In the genomic region with DNA sequence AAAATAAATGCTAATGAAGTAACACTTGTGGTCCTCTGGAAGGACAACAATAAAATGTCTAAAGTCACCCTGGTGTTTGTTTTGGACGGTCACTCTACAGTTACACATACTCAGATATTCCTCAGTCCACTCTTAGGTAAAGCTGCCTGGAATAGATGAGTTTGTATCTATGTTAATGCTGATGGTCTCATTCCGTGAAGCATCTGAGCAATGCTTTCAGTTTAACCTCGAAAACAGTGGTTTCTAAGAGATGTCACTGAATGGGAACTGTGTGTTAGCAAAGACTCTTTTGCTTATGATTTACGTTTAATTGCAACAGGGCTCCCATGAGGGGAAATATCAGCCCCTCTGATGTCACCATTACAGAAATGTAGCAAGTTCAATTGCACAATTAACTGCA, we compare ENCODE assay signal across 11 cellular contexts. TPM values are rescaled to one million over a fixed set of nuclear protein-coding genes. Genes with fewer than 3 reads are reported as not detected.
A peak's percentile ranks its signal among the peaks of the same experiment; 100 is the strongest.
DNase-seq lines count a peak whose midpoint lies in the region; ATAC-seq and TF ChIP-seq lines count a peak whose summit lies in the region.
"Had no signal": no experiment of that assay in that cellular context is flagged by ENCODE, and none has a peak within 500 bp of the region (broad histone marks: within the 10 kb centered on the region; RNA-seq: fewer than 3 reads in every experiment).

No MANE protein-coding gene starts in this region.

- H3K36me3 Mint-ChIP-seq in osteocyte (ENCODE audit: unreplicated experiment) (peaks cover 54% of the 10 kb centered on the region), Calu3 (ENCODE audit: insufficient read depth, unreplicated experiment) (no peaks in the 10 kb centered on the region)

- peaks cover 32% of the 10 kb centered on the region for H3K4me1 Mint-ChIP-seq in osteocyte (ENCODE audit: unreplicated experiment)
- H3K4me1 Mint-ChIP-seq in Calu3 (ENCODE audit: low read depth, unreplicated experiment), result no peaks in the 10 kb centered on the region

- H3K27ac Mint-ChIP-seq in osteocyte (ENCODE audit: unreplicated experiment) (peak overlapping the region; percentile 11), Calu3 (ENCODE audit: unreplicated experiment) (no peak overlapping the region)
- H3K27ac Mint-ChIP-seq: neural progenitor cell had no signal

- no peak overlapping the region for H3K4me3 Mint-ChIP-seq in osteocyte (ENCODE audit: unreplicated experiment)
- H3K4me3 Mint-ChIP-seq in Calu3 (ENCODE audit: low read depth, unreplicated experiment), result no peak overlapping the region
- H3K4me3 Mint-ChIP-seq: neural progenitor cell had no signal

- ATAC-seq in GM18858 (IDR thresholded peaks at IDR 0.05; ENCODE audit: unreplicated experiment) (peak; percentile 28), GM21723 (IDR thresholded peaks at IDR 0.05; ENCODE audit: unreplicated experiment) (peak; percentile 63), HG03442 (IDR thresholded peaks at IDR 0.05; ENCODE audit: unreplicated experiment) (peak; percentile 53)

- intact Hi-C loops in Calu3 (cut with micrococcal nuclease; ENCODE audit: unreplicated experiment), result no loop called here

- TF ChIP-seq CTCF in osteocyte (IDR thresholded peaks at IDR 0.05), result no peak
- no peak for TF ChIP-seq CTCF in Calu3 (IDR thresholded peaks at IDR 0.05; ENCODE audit: unreplicated experiment)

- BruUV-seq in Calu3 (replicated peaks; lab: Mats Ljungman, UMichigan), result no TSS peak

- H3K27me3 Mint-ChIP-seq in osteocyte (ENCODE audit: unreplicated experiment), result no peaks in the 10 kb centered on the region
- no peaks in the 10 kb centered on the region for H3K27me3 Mint-ChIP-seq in Calu3 (ENCODE audit: unreplicated experiment)

- H3K9me3 Mint-ChIP-seq in osteocyte (ENCODE audit: unreplicated experiment) (no peaks in the 10 kb centered on the region), Calu3 (ENCODE audit: low read depth, unreplicated experiment) (no peaks in the 10 kb centered on the region)
- H3K9me3 Mint-ChIP-seq: neural progenitor cell had no signal

- CTCF ChIA-PET in Calu3 (lab: Charles Lee), result no interaction called here

- DNase-seq in osteocyte (ENCODE audit: extremely low spot score, unreplicated experiment) (no peak), activated gamma-delta T cell treated with Interleukin-2 at 50 U/mL for 16 hours (no peak), NCI-H2227 (lab: John Stamatoyannopoulos, UW; ENCODE audit: unreplicated experiment) (no peak), NCI-H2196 (lab: John Stamatoyannopoulos, UW; ENCODE audit: unreplicated experiment) (no peak), Calu3 (no peak)
- DNase-seq: stimulated activated CD4-positive, alpha-beta T cell treated with anti-CD3 and anti-CD28 coated beads, Interleukin-12 subunit alpha, Interleukin-12 subunit beta, amount 100 ng/mL, for 4 hours; stimulated activated CD8-positive, alpha-beta memory T cell treated with anti-CD3 and anti-CD28 coated beads, Interleukin-4, amount 100 ng/mL, for 48 hours had no signal

RNA-seq across cellular contexts. Expression of gene FBN1, which starts 49.1 kb away (rescaled TPM):
- total RNA-seq in osteocyte, result 1,012 and 1,104 TPM in 2 replicates
- 0.93 and 1.1 TPM in 2 replicates for total RNA-seq in Calu3 (2022)

Comparison
In these comparisons a context has a peak if more than half of its experiments do, and no peak if none do; other contexts are left out.
1. RNA of gene FBN1, which starts 49.1 kb away (total RNA-seq): 1,012 to 1,104 TPM in osteocyte; 0.93 to 1.1 TPM in Calu3; every median in the first group is over 100 times any median in the second.
2. Peak in every context shown above with its lines, with median percentiles within 50 percentile points of each other: ATAC-seq.